In the genomic region with DNA sequence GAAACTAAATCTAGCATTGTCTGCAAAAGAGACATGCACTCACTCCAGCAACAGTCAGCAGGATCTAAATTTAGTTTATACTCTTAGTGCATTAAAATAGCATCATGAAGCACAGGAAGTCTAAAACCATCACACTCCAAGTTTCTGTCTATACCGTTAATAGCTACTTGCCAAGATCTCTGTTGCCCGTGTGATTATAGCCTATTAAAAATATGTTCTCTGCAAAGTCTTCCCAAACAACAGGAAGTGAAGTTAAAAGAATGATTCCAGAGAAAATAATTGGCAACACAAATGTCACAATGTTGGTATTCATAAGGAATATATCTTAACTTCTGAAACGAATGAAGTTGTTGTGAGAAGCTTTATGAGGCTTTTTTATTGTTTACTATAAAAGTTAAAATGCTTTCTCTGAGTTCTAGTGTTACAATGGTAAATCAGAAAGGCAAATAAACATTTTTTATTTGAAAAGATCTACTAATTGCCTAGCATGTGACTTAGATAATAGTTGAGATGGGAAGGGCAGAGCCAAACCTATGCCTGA, we compare ENCODE assay signal across 14 cellular contexts.
A peak's percentile ranks its signal among the peaks of the same experiment; 100 is the strongest.
DNase-seq lines count a peak whose midpoint lies in the region; ATAC-seq and TF ChIP-seq lines count a peak whose summit lies in the region.
"Had no signal": no experiment of that assay in that cellular context is flagged by ENCODE, and none has a peak within 500 bp of the region (broad histone marks: within the 10 kb centered on the region; RNA-seq: fewer than 3 reads in every experiment).

No MANE protein-coding gene starts in this region.

- H3K27ac ChIP-seq in VCaP (peak overlapping the region; percentile 96), left lung (peak overlapping the region in 1 of 2 donors; percentile 5)
- H3K27ac ChIP-seq: skin epidermis had no signal

- H3K4me3 ChIP-seq in BJ (ENCODE audit: low read depth, low read length) = no peak overlapping the region
- no peak overlapping the region for H3K4me3 ChIP-seq in HFF-Myc (replicated peaks; ENCODE audit: low read depth, low read length)
- H3K4me3 ChIP-seq in left lung = no peak overlapping the region
- H3K4me3 ChIP-seq: skin epidermis had no signal

- H3K36me3 ChIP-seq in BJ (ENCODE audit: control insufficient read depth, insufficient read depth, low read length) (no peaks in the 10 kb centered on the region), left lung (no peaks in the 10 kb centered on the region)
- H3K36me3 ChIP-seq: BE2C had no signal

- ATAC-seq in left lung (peak; percentile 37), HG03442 (IDR thresholded peaks at IDR 0.05; ENCODE audit: unreplicated experiment) (no peak)

- DNase-seq in BJ (ENCODE audit: low read depth) = peak; percentile 76
- DNase-seq in HFF-Myc (ENCODE audit: extremely low read depth, low read depth) = peak; percentile 3
- DNase-seq in left lung = no peak
- no peak for DNase-seq in midbrain (lab: John Stamatoyannopoulos, UW)
- DNase-seq in HT-29 (ENCODE audit: low spot score) = no peak
- no peak for DNase-seq in SK-N-DZ (ENCODE audit: low spot score)
- DNase-seq: activated CD4-positive, alpha-beta T cell treated with anti-CD3 and anti-CD28 coated beads, Interleukin-2, amount 10 ng/mL, durations not matched to agents 7 days and 5 days; activated naive CD4-positive, alpha-beta T cell treated with anti-CD3 and anti-CD28 coated beads for 36 hours; BE2C; dermis blood vessel endothelial cell; NCI-H345 had no signal

- H3K4me1 ChIP-seq in left lung = no peaks in the 10 kb centered on the region
- H3K4me1 ChIP-seq: BE2C had no signal

- TF ChIP-seq CTCF in BJ (IDR thresholded peaks at IDR 0.05; ENCODE audit: insufficient read depth, low read depth, low read length) = no peak
- TF ChIP-seq CTCF in HFF-Myc (IDR thresholded peaks at IDR 0.05; ENCODE audit: low read depth, low read length, missing control alignments) = no peak
- no peak for TF ChIP-seq CTCF in VCaP (conservative IDR thresholded peaks at IDR 0.05)
- no peak for TF ChIP-seq CTCF in left lung (IDR thresholded peaks at IDR 0.05)

- H3K27me3 ChIP-seq in BJ (ENCODE audit: control insufficient read depth, insufficient read depth, low read length) (no peaks in the 10 kb centered on the region), left lung (no peaks in the 10 kb centered on the region)
- H3K27me3 ChIP-seq: BE2C had no signal

- CTCF ChIA-PET in BJ (lab: Yijun Ruan, JAX) = interaction anchor here (0.9 kb wide), 1 partner anchor 8 kb away, joined by 3 read pairs; no protein-coding TSS in a partner anchor

- POLR2A ChIA-PET in BJ (lab: Charles Lee) = no interaction called here

- intact Hi-C loops in left lung (cut with DNase I) = no loop called here

- H3K9me3 ChIP-seq in left lung = no peaks in the 10 kb centered on the region
- H3K9me3 ChIP-seq: BE2C had no signal

Comparison
In these comparisons a context has a peak if more than half of its experiments do, and no peak if none do; other contexts are left out.
1. DNase-seq: peak in BJ (single experiment) and HFF-Myc (single experiment); none in left lung (0 of 2), midbrain (single experiment), HT-29 (single experiment) and SK-N-DZ (single experiment).